In genomic region chr18:76489081-76489480, GRCh38 we compare ENCODE assay signal across 17 cellular contexts. TPM values are rescaled to one million over a fixed set of nuclear protein-coding genes. Genes with fewer than 3 reads are reported as not detected.
DNase-seq lines count a peak whose midpoint lies in the region; ATAC-seq and TF ChIP-seq lines count a peak whose summit lies in the region.
"Had no signal": no experiment of that assay in that cellular context is flagged by ENCODE, and none has a peak within 500 bp of the region (broad histone marks: within the 10 kb centered on the region; RNA-seq: fewer than 3 reads in every experiment).

No MANE protein-coding gene starts in this region.

- H3K36me3 ChIP-seq in muscle layer of duodenum (ENCODE audit: control insufficient read depth in 1 of 2, insufficient read depth in 2 of 2, low read length in 2 of 2): no peaks in the 10 kb centered on the region

- H3K27me3 ChIP-seq in muscle layer of duodenum (ENCODE audit: low read depth, low read length): no peaks in the 10 kb centered on the region

- H3K4me1 Mint-ChIP-seq in HFFc6 (ENCODE audit: low read depth) (peaks cover 67% of the 10 kb centered on the region), brain (peaks cover 66% of the 10 kb centered on the region), type B pancreatic cell (ENCODE audit: unreplicated experiment) (peaks cover 52% of the 10 kb centered on the region)

- H3K9me3 Mint-ChIP-seq in HFFc6 (no peaks in the 10 kb centered on the region), brain (no peaks in the 10 kb centered on the region), type B pancreatic cell (no peaks in the 10 kb centered on the region)
- H3K9me3 Mint-ChIP-seq: activated T-helper 1 cell treated with anti-CD3 and anti-CD28 coated beads, Interleukin-12 subunit alpha, Interleukin-12 subunit beta, Interleukin-2, Interleukin-4 antibody, amounts not matched to agents 30 ng/mL and 10 ng/mL and 1 ng/mL, durations not matched to agents 14 hours and 24 hours and 36 hours; CD8-positive, alpha-beta memory T cell had no signal

- ATAC-seq in omental fat pad (ENCODE audit: low FRiP score) (no peak), GM18909 (IDR thresholded peaks at IDR 0.05; ENCODE audit: poor library complexity, unreplicated experiment) (no peak)

- H3K4me3 Mint-ChIP-seq in HFFc6 (peak overlapping the region; percentile 98), brain (peak overlapping the region; percentile 96 to 98 (median 98)), type B pancreatic cell (peak overlapping the region; percentile 96)
- H3K4me3 Mint-ChIP-seq: activated T-helper 1 cell treated with anti-CD3 and anti-CD28 coated beads, Interleukin-12 subunit alpha, Interleukin-12 subunit beta, Interleukin-2, Interleukin-4 antibody, amounts not matched to agents 30 ng/mL and 10 ng/mL and 1 ng/mL, durations not matched to agents 14 hours and 24 hours and 36 hours had no signal

- no peak for DNase-seq in HFFc6
- no peak for DNase-seq in type B pancreatic cell (ENCODE audit: extremely low spot score, unreplicated experiment)
- no peak for DNase-seq in omental fat pad (ENCODE audit: low spot score)
- DNase-seq in germinal center (ENCODE audit: low spot score): no peak
- DNase-seq: activated CD4-positive, alpha-beta T cell treated with anti-CD3 and anti-CD28 coated beads, Interleukin-2, amount 50 U/mL, for 48 hours; amniotic stem cell; CD8-positive, alpha-beta memory T cell; HCEC 1CT; midbrain; NCI-H2029; SHP77; stimulated activated CD4-positive, alpha-beta T cell treated with anti-CD3 and anti-CD28 coated beads, Interleukin-4, amount 100 ng/mL, for 1 hour; T1000 had no signal

- H3K27me3 Mint-ChIP-seq in HFFc6 (ENCODE audit: insufficient read depth) (peaks cover 1% of the 10 kb centered on the region), brain (peaks cover 11% of the 10 kb centered on the region), type B pancreatic cell (no peaks in the 10 kb centered on the region)

- H3K27ac Mint-ChIP-seq in HFFc6: peak overlapping the region; percentile 85
- peak overlapping the region in 2 of 5 experiments; percentile 98 for H3K27ac Mint-ChIP-seq in brain
- H3K27ac Mint-ChIP-seq in type B pancreatic cell: peak overlapping the region; percentile 95
- H3K27ac Mint-ChIP-seq: activated T-helper 1 cell treated with anti-CD3 and anti-CD28 coated beads, Interleukin-12 subunit alpha, Interleukin-12 subunit beta, Interleukin-2, Interleukin-4 antibody, amounts not matched to agents 30 ng/mL and 10 ng/mL and 1 ng/mL, durations not matched to agents 14 hours and 24 hours and 36 hours; CD8-positive, alpha-beta memory T cell had no signal

- no peak overlapping the region for H3K4me3 ChIP-seq in muscle layer of duodenum (ENCODE audit: low read depth in 1 of 2, low read length in 2 of 2)

- TF ChIP-seq CTCF in HFFc6 (IDR thresholded peaks at IDR 0.05) (no peak), brain (conservative IDR thresholded peaks at IDR 0.05) (no peak), type B pancreatic cell (conservative IDR thresholded peaks at IDR 0.05) (no peak), omental fat pad (IDR thresholded peaks at IDR 0.05) (no peak)

- H3K36me3 Mint-ChIP-seq in HFFc6 (ENCODE audit: low read depth) (peaks cover 4% of the 10 kb centered on the region; the same call in 1 of the 2 replicates), brain (peaks cover 7% of the 10 kb centered on the region), type B pancreatic cell (no peaks in the 10 kb centered on the region)
- H3K36me3 Mint-ChIP-seq: CD8-positive, alpha-beta memory T cell had no signal

- peaks cover 19 to 22% of the 10 kb centered on the region in 2 donors for H3K4me1 ChIP-seq in muscle layer of duodenum (ENCODE audit: control insufficient read depth in 1 of 2, insufficient read depth in 2 of 2, low read length in 2 of 2)

- H3K9me3 ChIP-seq in muscle layer of duodenum (ENCODE audit: control insufficient read depth in 1 of 2, low read length in 2 of 2): no peaks in the 10 kb centered on the region

- H3K27ac ChIP-seq in muscle layer of duodenum (ENCODE audit: low read length): peak overlapping the region; percentile 74

RNA-seq across cellular contexts. Expression of gene ZNF516, which starts 6.0 kb away (rescaled TPM):
- 10 to 100 TPM; 34.6 to 52.2 (median 42.2) TPM for total RNA-seq in HFFc6 (2021; fragmentation: NEBNext Ultra II Directional; extraction: Animal tissue kit (Norgen Biotek cat#: 25700))
- 29.0 TPM for polyA plus RNA-seq in brain (ENCODE audit: insufficient read depth, low read depth, low replicate concordance)
- total RNA-seq in type B pancreatic cell (ENCODE audit: low replicate concordance): 34.1 and 71.2 TPM in 2 replicates
- 10 to 100 TPM; 11.2 to 27.7 (median 16.6) TPM for total RNA-seq in omental fat pad
